Comparison of ENCODE assay signal across 8 cellular contexts in the genomic region with DNA sequence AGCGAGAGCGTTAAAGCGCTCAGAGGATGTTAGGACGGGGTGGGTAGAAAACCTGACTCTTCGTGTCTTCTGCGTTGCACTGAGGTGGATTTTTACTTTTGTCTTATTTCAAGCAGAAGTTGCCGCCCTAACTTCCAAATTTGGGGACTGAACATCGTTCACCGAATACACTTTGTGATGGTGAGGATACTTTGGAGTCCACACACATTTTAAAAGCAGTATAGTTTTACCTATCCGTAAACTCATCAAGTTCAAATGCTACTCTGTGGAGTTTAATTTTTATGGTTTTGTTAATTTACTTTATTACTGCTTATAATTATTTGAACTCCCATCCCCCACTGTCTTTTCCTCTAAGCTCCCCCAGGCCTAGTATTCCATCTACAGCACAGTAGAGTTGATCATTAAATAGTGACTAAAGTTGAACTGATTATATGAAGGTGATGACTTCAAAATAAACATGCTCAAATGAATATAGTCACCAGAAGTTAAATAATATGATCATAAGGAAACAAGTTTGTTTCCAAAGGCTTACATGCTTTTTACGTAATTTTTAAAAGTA.
DNase-seq lines count a peak whose midpoint lies in the region; ATAC-seq and TF ChIP-seq lines count a peak whose summit lies in the region.

No MANE protein-coding gene starts in this region.

- H2AFZ ChIP-seq in KMS-11 (ENCODE audit: low read depth) = peak overlapping the region; percentile 76

- TF ChIP-seq CTCF in AG09309 (IDR thresholded peaks at IDR 0.05; ENCODE audit: control insufficient read depth, insufficient read depth, low read depth, low read length, missing control alignments) = no peak
- TF ChIP-seq CTCF in KMS-11 (conservative IDR thresholded peaks at IDR 0.05; ENCODE audit: low read depth, low read length) = no peak
- TF ChIP-seq CTCF in GM10266 (IDR thresholded peaks at IDR 0.05; ENCODE audit: control insufficient read depth, insufficient read depth, low read depth, missing control alignments) = no peak

- H4K20me1 ChIP-seq in KMS-11 (ENCODE audit: insufficient read depth) = no peaks in the 10 kb centered on the region

- no peaks in the 10 kb centered on the region for H3K36me3 ChIP-seq in KMS-11 (ENCODE audit: insufficient read depth)
- H3K36me3 ChIP-seq in muscle layer of colon (ENCODE audit: insufficient read depth, low read length) = peaks cover 5% of the 10 kb centered on the region

- H3K9ac ChIP-seq in KMS-11 (peak overlapping the region; percentile 71; the same call in 1 of the 2 replicates), muscle layer of colon (ENCODE audit: low read length) (peak overlapping the region; percentile 85)

- H3K4me1 ChIP-seq in KMS-11 (ENCODE audit: low read depth, poor library complexity, severe bottlenecking) (peaks cover 10% of the 10 kb centered on the region), muscle layer of colon (ENCODE audit: insufficient read depth, low read length) (peaks cover 39% of the 10 kb centered on the region)

- no peaks in the 10 kb centered on the region for H3K9me3 ChIP-seq in muscle layer of colon (ENCODE audit: low read length)

- H3K27me3 ChIP-seq in KMS-11 (ENCODE audit: insufficient read depth, low read depth) = no peaks in the 10 kb centered on the region
- no peaks in the 10 kb centered on the region for H3K27me3 ChIP-seq in muscle layer of colon (ENCODE audit: control insufficient read depth in 1 of 2, insufficient read depth in 2 of 2, low read length in 2 of 2)

- H3K4me2 ChIP-seq in KMS-11 = peak overlapping the region; percentile 47

- ATAC-seq in HG03457 (IDR thresholded peaks at IDR 0.05; ENCODE audit: unreplicated experiment) (no peak), GM21576 (IDR thresholded peaks at IDR 0.05; ENCODE audit: unreplicated experiment) (no peak)

- DNase-seq in AG09309 (ENCODE audit: low read depth) = no peak
- DNase-seq in caudate nucleus (lab: John Stamatoyannopoulos, UW) = no peak
- DNase-seq in GM10266 (ENCODE audit: extremely low spot score) = no peak
- no peak for DNase-seq in head of caudate nucleus

- H3K4me3 ChIP-seq in AG09309 (ENCODE audit: control insufficient read depth, low read depth, low read length) (peak overlapping the region; percentile 78), KMS-11 (IDR thresholded peaks at IDR 0.05; ENCODE audit: insufficient read depth, low read depth, low read length) (peak overlapping the region; percentile 69), muscle layer of colon (ENCODE audit: low read depth in 1 of 2, low read length in 2 of 2) (peak overlapping the region in 1 of 2 donors; percentile 86)

- H3K79me2 ChIP-seq in KMS-11 (ENCODE audit: insufficient read depth, low read depth) = no peaks in the 10 kb centered on the region

- intact Hi-C loops in head of caudate nucleus (cut with DNase I) = no loop called here

- H3K27ac ChIP-seq in KMS-11 (peak overlapping the region; percentile 32), caudate nucleus (ENCODE audit: low read depth, low read length) (peak overlapping the region; percentile 78), muscle layer of colon (ENCODE audit: low read depth, low read length) (peak overlapping the region; percentile 93)

Comparison
In these comparisons a context has a peak if more than half of its experiments do, and no peak if none do; other contexts are left out.
1. H3K27ac ChIP-seq: peak in every context shown above with its lines; median percentile 93 in muscle layer of colon; 78 in caudate nucleus; 32 in KMS-11.